In genomic region chr7:6272481-6273323, GRCh38 we compare ENCODE assay signal across 8 cellular contexts. TPM values are rescaled to one million over a fixed set of nuclear protein-coding genes. Genes with fewer than 3 reads are reported as not detected.
A peak's percentile ranks its signal among the peaks of the same experiment; 100 is the strongest.
DNase-seq lines count a peak whose midpoint lies in the region; ATAC-seq and TF ChIP-seq lines count a peak whose summit lies in the region.

Gene CYTH3 (minus strand): TSS chr7:6272624. CDS start chr7:6272507, 117 bp downstream.

- peaks cover 58% of the 10 kb centered on the region for H3K27me3 Mint-ChIP-seq in activated CD4-positive, alpha-beta memory T cell treated with anti-CD3 and anti-CD28 coated beads, Interleukin-2, amount 10 ng/mL, durations not matched to agents 7 days and 5 days

- 8 to 9% methylated on average over 67 of the region's 67 CpGs for WGBS in ectodermal cell, 2 experiments
- WGBS in lung, 2 donors: 5 to 11% methylated on average over 35 to 67 of the region's 67 CpGs

- peak within 1 kb of the TSS; percentile 70 for H3K4me3 Mint-ChIP-seq in activated CD4-positive, alpha-beta memory T cell treated with anti-CD3 and anti-CD28 coated beads, Interleukin-2, amount 10 ng/mL, durations not matched to agents 7 days and 5 days

- H3K36me3 ChIP-seq in ectodermal cell (ENCODE audit: control insufficient read depth, insufficient read depth, low read length) (no peaks in the 10 kb centered on the region), lung (ENCODE audit: control insufficient read depth in 2 of 2, insufficient read depth in 2 of 2, low read length in 2 of 2) (no peaks in the 10 kb centered on the region)

- CTCF ChIA-PET in activated CD4-positive, alpha-beta memory T cell treated with anti-CD3 and anti-CD28 coated beads, Interleukin-2, amount 10 ng/mL, durations not matched to agents 7 days and 5 days (lab: Charles Lee): no interaction called here

- no peaks in the 10 kb centered on the region for H3K36me3 Mint-ChIP-seq in activated CD4-positive, alpha-beta memory T cell treated with anti-CD3 and anti-CD28 coated beads, Interleukin-2, amount 10 ng/mL, durations not matched to agents 7 days and 5 days (ENCODE audit: low read depth)

- no peak within 1 kb of the TSS for H3K27ac ChIP-seq in ectodermal cell (ENCODE audit: insufficient read depth, low read depth, low read length, poor library complexity, severe bottlenecking)
- H3K27ac ChIP-seq in lung (ENCODE audit: low read depth in 1 of 2, low read length in 1 of 2): peak within 1 kb of the TSS; percentile 17 to 77

- no peak for TF ChIP-seq CTCF in lung (IDR thresholded peaks at IDR 0.05; ENCODE audit: control extremely low read depth, extremely low read depth)

- H3K4me3 ChIP-seq in ectodermal cell (ENCODE audit: insufficient read depth, low read depth, low read length) (peak within 1 kb of the TSS; percentile 63), lung (peak within 1 kb of the TSS; percentile 61)

- H3K27me3 ChIP-seq in ectodermal cell (ENCODE audit: control insufficient read depth, insufficient read depth, low read length, poor library complexity, severe bottlenecking): peaks cover 32% of the 10 kb centered on the region
- H3K27me3 ChIP-seq in lung (ENCODE audit: control insufficient read depth, insufficient read depth): no peaks in the 10 kb centered on the region

- H3K4me1 ChIP-seq in ectodermal cell (ENCODE audit: control insufficient read depth, insufficient read depth, low read length) (peaks cover 7% of the 10 kb centered on the region), lung (ENCODE audit: control insufficient read depth in 2 of 2, insufficient read depth in 2 of 2, low read length in 2 of 2) (peaks cover 8 to 9% of the 10 kb centered on the region in 2 donors)

- H3K4me1 Mint-ChIP-seq in activated CD4-positive, alpha-beta memory T cell treated with anti-CD3 and anti-CD28 coated beads, Interleukin-2, amount 10 ng/mL, durations not matched to agents 7 days and 5 days: peaks cover 20% of the 10 kb centered on the region

- POLR2A ChIA-PET in activated CD4-positive, alpha-beta memory T cell treated with anti-CD3 and anti-CD28 coated beads, Interleukin-2, amount 10 ng/mL, durations not matched to agents 7 days and 5 days (lab: Charles Lee): no interaction called here

- H3K9me3 ChIP-seq in ectodermal cell (ENCODE audit: control insufficient read depth, low read length): no peaks in the 10 kb centered on the region
- no peaks in the 10 kb centered on the region for H3K9me3 ChIP-seq in lung (ENCODE audit: control insufficient read depth in 2 of 2, insufficient read depth in 1 of 2, low read length in 1 of 2)

- DNase-seq in AG20443 (ENCODE audit: low spot score) (peak; percentile 99), NCI-H69 (lab: John Stamatoyannopoulos, UW) (peak; percentile 94), lung (ENCODE audit: low spot score) (peak; percentile 78)
- DNase-seq in activated CD4-positive, alpha-beta memory T cell treated with anti-CD3 and anti-CD28 coated beads, Interleukin-2, amount 10 ng/mL, durations not matched to agents 7 days and 5 days: peak; percentile 82
- peak; percentile 27 to 78 (median 63) for DNase-seq in stimulated activated CD4-positive, alpha-beta T cell treated with anti-CD3 and anti-CD28 coated beads, TNF-alpha, amount 100 ng/mL, for 1 hour (ENCODE audit: low read depth in 3 of 3, low spot score in 1 of 3)

- H3K9me3 Mint-ChIP-seq in activated CD4-positive, alpha-beta memory T cell treated with anti-CD3 and anti-CD28 coated beads, Interleukin-2, amount 10 ng/mL, durations not matched to agents 7 days and 5 days: no peaks in the 10 kb centered on the region

- peak; percentile 86 for ATAC-seq in GM18907 (IDR thresholded peaks at IDR 0.05; ENCODE audit: unreplicated experiment)
- ATAC-seq in HG03108 (IDR thresholded peaks at IDR 0.05; ENCODE audit: unreplicated experiment): peak; percentile 77
- ATAC-seq in lung (ENCODE audit: insufficient read depth, low FRiP score): peak; percentile 91

- no peak within 1 kb of the TSS for H3K27ac Mint-ChIP-seq in activated CD4-positive, alpha-beta memory T cell treated with anti-CD3 and anti-CD28 coated beads, Interleukin-2, amount 10 ng/mL, durations not matched to agents 7 days and 5 days

RNA-seq across cellular contexts. Expression of gene CYTH3, which starts in this region (rescaled TPM):
- total RNA-seq in activated CD4-positive, alpha-beta memory T cell treated with anti-CD3 and anti-CD28 coated beads, Interleukin-2, amount 10 ng/mL, durations not matched to agents 7 days and 5 days: 1 to 10 TPM; 1.2 to 1.7 TPM
- 15.2 TPM for polyA plus RNA-seq in ectodermal cell (2013, experiment 1 of 4)
- 13.1 TPM for polyA plus RNA-seq in ectodermal cell (2013, experiment 2 of 4)
- polyA plus RNA-seq in ectodermal cell (2013, experiment 3 of 4): 11.9 TPM
- 14.3 TPM for polyA plus RNA-seq in ectodermal cell (2013, experiment 4 of 4)
- total RNA-seq in lung: 10 to 100 TPM; 18.6 to 28.7 TPM
- polyA plus RNA-seq in lung: 10 to 100 TPM in 1 of 2 donors, 1 to 10 TPM in 1; 8.2 to 12.4 TPM

Comparison
In these comparisons a context has a peak if more than half of its experiments do, and no peak if none do; other contexts are left out.
1. RNA of gene CYTH3 (total RNA-seq): 18.6 to 28.7 TPM in lung; 1.2 to 1.7 TPM in activated CD4-positive, alpha-beta memory T cell treated with anti-CD3 and anti-CD28 coated beads, Interleukin-2, amount 10 ng/mL, durations not matched to agents 7 days and 5 days; every median in the first group is over 4 times any median in the second.
2. Peak in every context shown above with its lines, with median percentiles within 50 percentile points of each other: DNase-seq and ATAC-seq.